ENCODE assay signal across 17 cellular contexts in genomic region chr12:76946451-76946850, GRCh38.
A peak's percentile ranks its signal among the peaks of the same experiment; 100 is the strongest.
DNase-seq lines count a peak whose midpoint lies in the region; ATAC-seq and TF ChIP-seq lines count a peak whose summit lies in the region.
"Had no signal": no experiment of that assay in that cellular context is flagged by ENCODE, and none has a peak within 500 bp of the region (broad histone marks: within the 10 kb centered on the region; RNA-seq: fewer than 3 reads in every experiment).

No MANE protein-coding gene starts in this region.

- intact Hi-C loops in mammary epithelial cell (cut with micrococcal nuclease) = no loop called here

- no peaks in the 10 kb centered on the region for H3K9me3 Mint-ChIP-seq in neural progenitor cell
- no peaks in the 10 kb centered on the region for H3K9me3 Mint-ChIP-seq in activated CD8-positive, alpha-beta memory T cell treated with anti-CD3 and anti-CD28 coated beads, Interleukin-2, amount 10 ng/mL, durations not matched to agents 7 days and 5 days (ENCODE audit: low read depth)
- H3K9me3 Mint-ChIP-seq: CD4-positive, alpha-beta T cell had no signal

- 84 to 85% methylated on average over 6 of the region's 6 CpGs for WGBS in GM23248 (ENCODE audit: low coverage in 1 of 2, low lambda C conversion rate in 2 of 2, missing lambda C conversion rate in 2 of 2), 2 experiments
- WGBS in mammary epithelial cell (ENCODE audit: low coverage, missing lambda C conversion rate) = 81% methylated on average over 6 of the region's 6 CpGs

- in situ Hi-C loops in GM23248 (cut with MboI) = no loop called here
- in situ Hi-C loops in mammary epithelial cell (cut with MboI; ENCODE audit: low sequenced_read_pairs in 2 of 2) = no loop called here

- H3K36me3 ChIP-seq in GM23248 (ENCODE audit: low read depth) (no peaks in the 10 kb centered on the region), mammary epithelial cell (ENCODE audit: insufficient read depth, low read length) (no peaks in the 10 kb centered on the region), neural progenitor cell (no peaks in the 10 kb centered on the region)
- H3K36me3 ChIP-seq: SJSA1 had no signal

- H3K4me1 ChIP-seq in GM23248 (ENCODE audit: insufficient read depth) = peaks cover 41% of the 10 kb centered on the region
- peaks cover 15% of the 10 kb centered on the region for H3K4me1 ChIP-seq in mammary epithelial cell (ENCODE audit: insufficient read depth, low read length)
- no peaks in the 10 kb centered on the region for H3K4me1 ChIP-seq in neural progenitor cell

- ATAC-seq in GM18858 (IDR thresholded peaks at IDR 0.05; ENCODE audit: unreplicated experiment) = no peak
- ATAC-seq in activated CD8-positive, alpha-beta memory T cell treated with anti-CD3 and anti-CD28 coated beads, Interleukin-2, amount 10 ng/mL, durations not matched to agents 7 days and 5 days = no peak
- ATAC-seq in HG02642 (IDR thresholded peaks at IDR 0.05; ENCODE audit: poor library complexity, unreplicated experiment) = no peak

- BruUV-seq in mammary epithelial cell (replicated peaks; lab: Mats Ljungman, UMichigan) = no TSS peak

- DNase-seq in NCI-H446 treated with DMSO at 0.1 percent for 48 hours (lab: John Stamatoyannopoulos, UW) = peak; percentile 28
- no peak for DNase-seq in NCI-H446 (lab: John Stamatoyannopoulos, UW)
- DNase-seq in GM23248 = peak; percentile 29
- no peak for DNase-seq in mammary epithelial cell
- no peak for DNase-seq in neural progenitor cell (ENCODE audit: low spot score)
- DNase-seq in activated CD8-positive, alpha-beta memory T cell treated with anti-CD3 and anti-CD28 coated beads, Interleukin-2, amount 10 ng/mL, durations not matched to agents 7 days and 5 days = no peak
- DNase-seq: CD4-positive, alpha-beta T cell; H7; NCI-H1436; NCI-H2081; NCI-H510A had no signal

- H3K9ac ChIP-seq in GM23248 (no peak overlapping the region), mammary epithelial cell (ENCODE audit: insufficient read depth, low read length) (no peak overlapping the region), neural progenitor cell (no peak overlapping the region)

- H3K4me2 ChIP-seq in GM23248 (ENCODE audit: unreplicated experiment) = peak overlapping the region; percentile 44
- H3K4me2 ChIP-seq in mammary epithelial cell (ENCODE audit: insufficient read depth, low read depth, low read length) = no peak overlapping the region
- H3K4me2 ChIP-seq in neural progenitor cell = no peak overlapping the region

- no peaks in the 10 kb centered on the region for H3K4me1 Mint-ChIP-seq in neural progenitor cell
- no peaks in the 10 kb centered on the region for H3K4me1 Mint-ChIP-seq in activated CD8-positive, alpha-beta memory T cell treated with anti-CD3 and anti-CD28 coated beads, Interleukin-2, amount 10 ng/mL, durations not matched to agents 7 days and 5 days
- H3K4me1 Mint-ChIP-seq: B cell, IgD-negative memory B cell had no signal

- no peaks in the 10 kb centered on the region for H3K27me3 Mint-ChIP-seq in neural progenitor cell (ENCODE audit: insufficient read depth, low read depth)
- peaks cover 12% of the 10 kb centered on the region for H3K27me3 Mint-ChIP-seq in activated CD8-positive, alpha-beta memory T cell treated with anti-CD3 and anti-CD28 coated beads, Interleukin-2, amount 10 ng/mL, durations not matched to agents 7 days and 5 days
- H3K27me3 Mint-ChIP-seq: CD4-positive, alpha-beta T cell; IgD-negative memory B cell had no signal

- H2AFZ ChIP-seq in GM23248 (no peak overlapping the region), mammary epithelial cell (ENCODE audit: low read depth, low read length) (peak overlapping the region; percentile 17), neural progenitor cell (replicated peaks) (peak overlapping the region; percentile 45)

- no peaks in the 10 kb centered on the region for H3K36me3 Mint-ChIP-seq in neural progenitor cell
- no peaks in the 10 kb centered on the region for H3K36me3 Mint-ChIP-seq in activated CD8-positive, alpha-beta memory T cell treated with anti-CD3 and anti-CD28 coated beads, Interleukin-2, amount 10 ng/mL, durations not matched to agents 7 days and 5 days
- H3K36me3 Mint-ChIP-seq: IgD-negative memory B cell had no signal

- H3K79me2 ChIP-seq in GM23248 (ENCODE audit: insufficient read depth) = no peaks in the 10 kb centered on the region
- H3K79me2 ChIP-seq in mammary epithelial cell (ENCODE audit: insufficient read depth, low read length) = no peaks in the 10 kb centered on the region
- no peaks in the 10 kb centered on the region for H3K79me2 ChIP-seq in neural progenitor cell (ENCODE audit: low read depth)

- TF ChIP-seq CTCF in mammary epithelial cell (conservative IDR thresholded peaks at IDR 0.05 in 1 of 2, IDR thresholded peaks at IDR 0.05 in 1 of 2; ENCODE audit: extremely low read depth in 1 of 2, insufficient read depth in 1 of 2, low read depth in 1 of 2, low read length in 2 of 2) = no peak
- no peak for TF ChIP-seq CTCF in neural progenitor cell (IDR thresholded peaks at IDR 0.05)

- H3K9me3 ChIP-seq in GM23248 (ENCODE audit: low read depth) (no peaks in the 10 kb centered on the region), mammary epithelial cell (replicated peaks; ENCODE audit: insufficient read depth, low read length) (no peaks in the 10 kb centered on the region), neural progenitor cell (ENCODE audit: low read depth) (no peaks in the 10 kb centered on the region)
- H3K9me3 ChIP-seq: SJSA1 had no signal

- peaks cover 29% of the 10 kb centered on the region for H3F3A ChIP-seq in GM23248 (ENCODE audit: insufficient read depth)
- H3F3A ChIP-seq in neural progenitor cell (ENCODE audit: low read depth) = no peaks in the 10 kb centered on the region

- H3K27ac Mint-ChIP-seq in neural progenitor cell = no peak overlapping the region
- no peak overlapping the region for H3K27ac Mint-ChIP-seq in activated CD8-positive, alpha-beta memory T cell treated with anti-CD3 and anti-CD28 coated beads, Interleukin-2, amount 10 ng/mL, durations not matched to agents 7 days and 5 days
- H3K27ac Mint-ChIP-seq: B cell; CD4-positive, alpha-beta T cell; IgD-negative memory B cell had no signal

- dilution Hi-C loops in mammary epithelial cell (cut with HindIII; ENCODE audit: low sequenced_read_pairs) = no loop called here

- no peaks in the 10 kb centered on the region for H3K9me2 ChIP-seq in GM23248 (ENCODE audit: insufficient read depth)

- H3K27ac ChIP-seq in GM23248 = no peak overlapping the region
- no peak overlapping the region for H3K27ac ChIP-seq in mammary epithelial cell (ENCODE audit: insufficient read depth, low read depth, low read length)
- H3K27ac ChIP-seq in neural progenitor cell = no peak overlapping the region
- H3K27ac ChIP-seq: RWPE1, SJSA1 had no signal

- H4K20me1 ChIP-seq in GM23248 (ENCODE audit: insufficient read depth) (no peaks in the 10 kb centered on the region), mammary epithelial cell (ENCODE audit: insufficient read depth, low read length) (no peaks in the 10 kb centered on the region), neural progenitor cell (ENCODE audit: low read depth) (no peaks in the 10 kb centered on the region)

- H3K4me3 ChIP-seq in GM23248 (no peak overlapping the region), mammary epithelial cell (replicated peaks in 1 of 3; ENCODE audit: insufficient read depth in 1 of 3, low read depth in 2 of 3, low read length in 3 of 3) (no peak overlapping the region), neural progenitor cell (no peak overlapping the region)
- H3K4me3 ChIP-seq: SJSA1 had no signal

- H3K27me3 ChIP-seq in GM23248 (replicated peaks; ENCODE audit: insufficient read depth) (no peaks in the 10 kb centered on the region), mammary epithelial cell (ENCODE audit: insufficient read depth, low read length) (no peaks in the 10 kb centered on the region), neural progenitor cell (no peaks in the 10 kb centered on the region)
- H3K27me3 ChIP-seq: SJSA1 had no signal

- H3K4me3 Mint-ChIP-seq in neural progenitor cell = no peak overlapping the region
- H3K4me3 Mint-ChIP-seq in activated CD8-positive, alpha-beta memory T cell treated with anti-CD3 and anti-CD28 coated beads, Interleukin-2, amount 10 ng/mL, durations not matched to agents 7 days and 5 days = no peak overlapping the region
- H3K4me3 Mint-ChIP-seq: B cell; CD4-positive, alpha-beta T cell; IgD-negative memory B cell had no signal

- CTCF ChIA-PET in mammary epithelial cell (lab: Charles Lee; ENCODE audit: low non-redundant PET) = no interaction called here
- CTCF ChIA-PET in activated CD8-positive, alpha-beta memory T cell treated with anti-CD3 and anti-CD28 coated beads, Interleukin-2, amount 10 ng/mL, durations not matched to agents 7 days and 5 days (lab: Charles Lee) = no interaction called here

Comparison
In these comparisons a context has a peak if more than half of its experiments do, and no peak if none do; other contexts are left out.
1. DNase-seq: peak in NCI-H446 treated with DMSO at 0.1 percent for 48 hours (single experiment) and GM23248 (single experiment); none in NCI-H446 (0 of 2), mammary epithelial cell (single experiment), neural progenitor cell (single experiment) and activated CD8-positive, alpha-beta memory T cell treated with anti-CD3 and anti-CD28 coated beads, Interleukin-2, amount 10 ng/mL, durations not matched to agents 7 days and 5 days (single experiment).